ENCODE assay signal across 9 cellular contexts in genomic region chr15:39786444-39787056, GRCh38. TPM values are rescaled to one million over a fixed set of nuclear protein-coding genes. Genes with fewer than 3 reads are reported as not detected.
DNase-seq lines count a peak whose midpoint lies in the region; ATAC-seq and TF ChIP-seq lines count a peak whose summit lies in the region.
"Had no signal": no experiment of that assay in that cellular context is flagged by ENCODE, and none has a peak within 500 bp of the region (broad histone marks: within the 10 kb centered on the region; RNA-seq: fewer than 3 reads in every experiment).

No MANE protein-coding gene starts in this region.

- H3K9me3 ChIP-seq in cardiac muscle cell (ENCODE audit: low read depth) (no peaks in the 10 kb centered on the region), SK-N-MC (ENCODE audit: low read depth, low read length) (no peaks in the 10 kb centered on the region)

- no peaks in the 10 kb centered on the region for H3K27me3 ChIP-seq in cardiac muscle cell

- peak; percentile 55 for TF ChIP-seq CTCF in cardiac muscle cell (IDR thresholded peaks at IDR 0.05; ENCODE audit: low read depth, low read length)
- TF ChIP-seq CTCF in fibroblast of pulmonary artery (IDR thresholded peaks at IDR 0.05; ENCODE audit: low read length, missing control alignments) = peak; percentile 50

- DNase-seq in cardiac muscle cell (ENCODE audit: low read depth in 1 of 2, low spot score in 1 of 2) (peak; percentile 61 to 79), cardiac septum (ENCODE audit: low spot score) (no peak), NCI-H1092 (lab: John Stamatoyannopoulos, UW) (peak; percentile 21), SK-N-MC (ENCODE audit: low read depth, low spot score) (peak; percentile 64), fibroblast of pulmonary artery (ENCODE audit: low read depth) (peak; percentile 80), pulmonary artery endothelial cell (ENCODE audit: low read depth, low spot score) (peak; percentile 17)
- DNase-seq in activated naive CD4-positive, alpha-beta T cell treated with anti-CD3 and anti-CD28 coated beads, Interleukin-2, amount 10 ng/mL, durations not matched to agents 7 days and 5 days = no peak

- H3K4me3 ChIP-seq in cardiac muscle cell = no peak overlapping the region
- no peak overlapping the region for H3K4me3 ChIP-seq in SK-N-MC
- H3K4me3 ChIP-seq in fibroblast of pulmonary artery (replicated peaks; ENCODE audit: low read depth, low read length) = no peak overlapping the region

- no peak overlapping the region for H3K9ac ChIP-seq in SK-N-MC (ENCODE audit: insufficient read length)

- H3K36me3 Mint-ChIP-seq in activated naive CD4-positive, alpha-beta T cell treated with anti-CD3 and anti-CD28 coated beads, Interleukin-2, amount 10 ng/mL, durations not matched to agents 7 days and 5 days = peaks cover 4% of the 10 kb centered on the region

- intact Hi-C loops in cardiac septum (cut with DNase I) = loop anchor here (5.0 to 10.0 kb wide), 5 partner anchors 91 to 1332 kb away; partner anchors contain the start of genes EIF2AK4, FAM98B and SRP14

- no peak overlapping the region for H3K4me3 Mint-ChIP-seq in activated naive CD4-positive, alpha-beta T cell treated with anti-CD3 and anti-CD28 coated beads, Interleukin-2, amount 10 ng/mL, durations not matched to agents 7 days and 5 days
- H3K4me3 Mint-ChIP-seq: dendritic cell treated with granulocyte-macrophage colony-stimulating factor and Interleukin-4, amounts not matched to agents 40 ng/mL and 50 ng/mL, for 4 days had no signal

- no peaks in the 10 kb centered on the region for H3K27me3 Mint-ChIP-seq in activated naive CD4-positive, alpha-beta T cell treated with anti-CD3 and anti-CD28 coated beads, Interleukin-2, amount 10 ng/mL, durations not matched to agents 7 days and 5 days
- H3K27me3 Mint-ChIP-seq: dendritic cell treated with granulocyte-macrophage colony-stimulating factor and Interleukin-4, amounts not matched to agents 40 ng/mL and 50 ng/mL, for 4 days had no signal

- no peak overlapping the region for H3K27ac ChIP-seq in cardiac muscle cell
- peak overlapping the region; percentile 47; the same call in 1 of the 2 replicates for H3K27ac ChIP-seq in SK-N-MC

- peaks cover 8% of the 10 kb centered on the region for H3K4me1 ChIP-seq in cardiac muscle cell (ENCODE audit: low read depth)

- peaks cover 45% of the 10 kb centered on the region for H3K4me1 Mint-ChIP-seq in activated naive CD4-positive, alpha-beta T cell treated with anti-CD3 and anti-CD28 coated beads, Interleukin-2, amount 10 ng/mL, durations not matched to agents 7 days and 5 days

- no peak for ATAC-seq in HG02759 (IDR thresholded peaks at IDR 0.05; ENCODE audit: unreplicated experiment)

- H3K9me3 Mint-ChIP-seq in activated naive CD4-positive, alpha-beta T cell treated with anti-CD3 and anti-CD28 coated beads, Interleukin-2, amount 10 ng/mL, durations not matched to agents 7 days and 5 days = no peaks in the 10 kb centered on the region
- H3K9me3 Mint-ChIP-seq: dendritic cell treated with granulocyte-macrophage colony-stimulating factor and Interleukin-4, amounts not matched to agents 40 ng/mL and 50 ng/mL, for 4 days had no signal

- CTCF ChIA-PET in activated naive CD4-positive, alpha-beta T cell treated with anti-CD3 and anti-CD28 coated beads, Interleukin-2, amount 10 ng/mL, durations not matched to agents 7 days and 5 days (lab: Charles Lee) = interaction anchor here (1.0 to 3.5 kb wide), 4 partner anchors 251 to 525 kb away, joined by 4 to 18 read pairs (median 7); no protein-coding TSS in a partner anchor

- no peaks in the 10 kb centered on the region for H3K36me3 ChIP-seq in cardiac muscle cell
- H3K36me3 ChIP-seq in SK-N-MC (ENCODE audit: insufficient read depth, low read length) = no peaks in the 10 kb centered on the region

- no peak overlapping the region for H3K27ac Mint-ChIP-seq in activated naive CD4-positive, alpha-beta T cell treated with anti-CD3 and anti-CD28 coated beads, Interleukin-2, amount 10 ng/mL, durations not matched to agents 7 days and 5 days
- H3K27ac Mint-ChIP-seq: dendritic cell treated with granulocyte-macrophage colony-stimulating factor and Interleukin-4, amounts not matched to agents 40 ng/mL and 50 ng/mL, for 4 days had no signal

RNA-seq across cellular contexts. Expression of gene FSIP1, which starts 3.9 kb away (rescaled TPM):
- 0.33 and 0.42 TPM in 2 replicates for total RNA-seq in cardiac muscle cell
- 0.15 and 1.2 TPM in 2 replicates for polyA plus RNA-seq in cardiac muscle cell
- 2.0 TPM for total RNA-seq in cardiac septum
- total RNA-seq in pulmonary artery endothelial cell = 0.46 and 0.63 TPM in 2 replicates

Comparison
In these comparisons a context has a peak if more than half of its experiments do, and no peak if none do; other contexts are left out.
1. DNase-seq: peak in cardiac muscle cell (2 of 2), NCI-H1092 (single experiment), SK-N-MC (single experiment), fibroblast of pulmonary artery (single experiment) and pulmonary artery endothelial cell (single experiment); none in cardiac septum (single experiment) and activated naive CD4-positive, alpha-beta T cell treated with anti-CD3 and anti-CD28 coated beads, Interleukin-2, amount 10 ng/mL, durations not matched to agents 7 days and 5 days (single experiment).